Comparison of ENCODE assay signal across 9 cellular contexts in genomic region chr15:78508272-78508671, GRCh38. TPM values are rescaled to one million over a fixed set of nuclear protein-coding genes. Genes with fewer than 3 reads are reported as not detected.
DNase-seq lines count a peak whose midpoint lies in the region; ATAC-seq and TF ChIP-seq lines count a peak whose summit lies in the region.
"Had no signal": no experiment of that assay in that cellular context is flagged by ENCODE, and none has a peak within 500 bp of the region (broad histone marks: within the 10 kb centered on the region; RNA-seq: fewer than 3 reads in every experiment).

No MANE protein-coding gene starts in this region.

- peak overlapping the region; percentile 67 for H3K4me3 ChIP-seq in GM08714 (ENCODE audit: low read length)
- H3K4me3 ChIP-seq in SJCRH30, result peak overlapping the region; percentile 83
- H3K4me3 ChIP-seq in esophagus squamous epithelium, result peak overlapping the region; percentile 70 to 85 (median 82)
- H3K4me3 ChIP-seq in psoas muscle, result peak overlapping the region; percentile 98

- no peak for TF ChIP-seq POLR2A in esophagus squamous epithelium (IDR thresholded peaks at IDR 0.05)

- H3K4me1 ChIP-seq in SJCRH30 (peaks cover 21% of the 10 kb centered on the region), esophagus squamous epithelium (peaks cover 6 to 16% (median 7%) of the 10 kb centered on the region in 3 donors), psoas muscle (peaks cover 14% of the 10 kb centered on the region)

- intact Hi-C loops in esophagus squamous epithelium (cut with DNase I) (no loop called here), psoas muscle (cut with DNase I) (no loop called here)

- WGBS in esophagus squamous epithelium, 2 donors, result 26 to 29% methylated on average over 6 of the region's 6 CpGs
- WGBS in psoas muscle, 3 donors, result 29 to 46% (median 44%) methylated on average over 6 of the region's 6 CpGs

- H3K27me3 ChIP-seq in SJCRH30, result no peaks in the 10 kb centered on the region
- no peaks in the 10 kb centered on the region for H3K27me3 ChIP-seq in esophagus squamous epithelium
- no peaks in the 10 kb centered on the region for H3K27me3 ChIP-seq in psoas muscle (ENCODE audit: insufficient read depth in 3 of 3, low read length in 2 of 3)

- H3K36me3 ChIP-seq in SJCRH30 (no peaks in the 10 kb centered on the region), esophagus squamous epithelium (no peaks in the 10 kb centered on the region), psoas muscle (ENCODE audit: insufficient read depth in 1 of 2, low read depth in 1 of 2) (no peaks in the 10 kb centered on the region)

- TF ChIP-seq CTCF in esophagus squamous epithelium (IDR thresholded peaks at IDR 0.05) (no peak), psoas muscle (IDR thresholded peaks at IDR 0.05) (no peak)

- peak in 1 of 2 experiments; percentile 27 for DNase-seq in SJCRH30
- DNase-seq in esophagus squamous epithelium (lab: John Stamatoyannopoulos, UW), result no peak
- no peak for DNase-seq in psoas muscle
- DNase-seq in MV-4-11 (lab: John Stamatoyannopoulos, UW), result no peak
- DNase-seq in NCI-H187 (lab: John Stamatoyannopoulos, UW), result no peak
- DNase-seq in NCI-H446 treated with DMSO at 0.1 percent for 48 hours (lab: John Stamatoyannopoulos, UW), result no peak
- DNase-seq: activated effector memory CD4-positive, alpha-beta T cell treated with anti-CD3 and anti-CD28 coated beads, Interleukin-2, amount 50 U/mL, for 16 hours had no signal

- no peak for ATAC-seq in psoas muscle
- no peak for ATAC-seq in HG03439 (IDR thresholded peaks at IDR 0.05; ENCODE audit: unreplicated experiment)

- H3K27ac ChIP-seq in SJCRH30 (no peak overlapping the region), esophagus squamous epithelium (peak overlapping the region in 3 of 4 donors; percentile 75 to 87 (median 84)), psoas muscle (no peak overlapping the region)

- no peaks in the 10 kb centered on the region for H3K9me3 ChIP-seq in SJCRH30 (replicated peaks)
- H3K9me3 ChIP-seq in esophagus squamous epithelium, result no peaks in the 10 kb centered on the region
- no peaks in the 10 kb centered on the region for H3K9me3 ChIP-seq in psoas muscle

RNA-seq across cellular contexts. Expression of gene HYKK, which starts 0.9 kb away (rescaled TPM):
- 8.9 and 11.4 TPM in 2 replicates for total RNA-seq in SJCRH30 (2014; rRNA removed; shearing (Covaris generic))
- total RNA-seq in esophagus squamous epithelium (1 to 10 TPM; 1.5 to 9.4 (median 6.5) TPM), psoas muscle (10 to 100 TPM in 1 of 4 donors, 1 to 10 TPM in 3; 3.1 to 10.9 (median 6.0) TPM)
- polyA plus RNA-seq in psoas muscle, result 1 to 10 TPM; 1.1 to 3.4 (median 2.9) TPM

RNA-seq across cellular contexts. Expression of gene PSMA4, which starts 32.0 kb away (rescaled TPM):
- total RNA-seq in SJCRH30 (2014; rRNA removed; shearing (Covaris generic)), result 348 and 392 TPM in 2 replicates
- total RNA-seq in esophagus squamous epithelium (100 to 1,000 TPM in 3 of 4 donors, 10 to 100 TPM in 1; 94.5 to 223 (median 175) TPM), psoas muscle (100 to 1,000 TPM in 3 of 4 donors, 10 to 100 TPM in 1; 94.3 to 227 (median 176) TPM)
- polyA plus RNA-seq in psoas muscle, result 100 to 1,000 TPM; 261 to 487 (median 348) TPM

RNA-seq across cellular contexts. Expression of gene CHRNA5, which starts 57.0 kb away (rescaled TPM):
- 19.2 and 21.7 TPM in 2 replicates for total RNA-seq in SJCRH30 (2014; rRNA removed; shearing (Covaris generic))
- total RNA-seq in esophagus squamous epithelium (1 to 10 TPM in 3 of 4 donors, under 1 TPM in 1; 0.95 to 2.9 (median 1.6) TPM), psoas muscle (1 to 10 TPM in 3 of 4 donors, under 1 TPM in 1; 0.71 to 4.4 (median 3.8) TPM)
- polyA plus RNA-seq in psoas muscle, result 1 to 10 TPM; 1.4 to 3.3 (median 2.4) TPM

Comparison
In these comparisons a context has a peak if more than half of its experiments do, and no peak if none do; other contexts are left out.
1. H3K27ac ChIP-seq: peak in esophagus squamous epithelium (3 of 4); none in SJCRH30 (single experiment) and psoas muscle (single experiment).
2. Peak in every context shown above with its lines, with median percentiles within 50 percentile points of each other: H3K4me3 ChIP-seq.